Comparison of ENCODE assay signal across 9 cellular contexts in genomic region chr18:11163668-11164067, GRCh38. TPM values are rescaled to one million over a fixed set of nuclear protein-coding genes. Genes with fewer than 3 reads are reported as not detected.
DNase-seq lines count a peak whose midpoint lies in the region; ATAC-seq and TF ChIP-seq lines count a peak whose summit lies in the region.
"Had no signal": no experiment of that assay in that cellular context is flagged by ENCODE, and none has a peak within 500 bp of the region (broad histone marks: within the 10 kb centered on the region; RNA-seq: fewer than 3 reads in every experiment).

No MANE protein-coding gene starts in this region.

- peak; percentile 75 for TF ChIP-seq CTCF in GM13977 (IDR thresholded peaks at IDR 0.05; ENCODE audit: extremely low read depth, insufficient read depth, missing control alignments)

- H3K4me3 ChIP-seq in HAP-1 = no peak overlapping the region
- H3K4me3 ChIP-seq: Peyer's patch had no signal

- H3K27me3 ChIP-seq in HAP-1 (ENCODE audit: low read depth) = no peaks in the 10 kb centered on the region
- H3K27me3 ChIP-seq: Peyer's patch had no signal

- intact Hi-C loops in left cardiac atrium (cut with DNase I) = no loop called here
- intact Hi-C loops in posterior vena cava (cut with DNase I) = no loop called here

- no peaks in the 10 kb centered on the region for H3K4me1 ChIP-seq in HAP-1
- H3K4me1 ChIP-seq: Peyer's patch had no signal

- ATAC-seq in left cardiac atrium (peak; percentile 34 to 51), GM18867 (IDR thresholded peaks at IDR 0.05; ENCODE audit: unreplicated experiment) (no peak)

- DNase-seq in GM13977 (ENCODE audit: low spot score) (no peak), RPMI8226 (peak; percentile 41), left cardiac atrium (no peak), posterior vena cava (ENCODE audit: low spot score) (peak; percentile 77), HAP-1 (ENCODE audit: low spot score in 2 of 2) (no peak), G401 (ENCODE audit: low spot score) (no peak)
- DNase-seq: activated CD8-positive, alpha-beta memory T cell treated with anti-CD3 and anti-CD28 coated beads for 24 hours; Peyer's patch had no signal

- in situ Hi-C loops in GM13977 (cut with MboI; ENCODE audit: low pct_unique_long_range_greater_than_20kb, low sequenced_read_pairs, unreplicated experiment) = no loop called here
- in situ Hi-C loops in HAP-1 (cut with MboI; ENCODE audit: low sequenced_read_pairs) = no loop called here
- in situ Hi-C loops in G401 (cut with HindIII; ENCODE audit: low sequenced_read_pairs) = no loop called here

- H3K36me3 ChIP-seq in HAP-1 (replicated peaks) = no peaks in the 10 kb centered on the region
- H3K36me3 ChIP-seq: Peyer's patch had no signal

- no peaks in the 10 kb centered on the region for H3K9me3 ChIP-seq in HAP-1
- H3K9me3 ChIP-seq: Peyer's patch had no signal

RNA-seq across cellular contexts. Expression of gene PIEZO2, which starts 14.3 kb away (rescaled TPM):
- total RNA-seq in left cardiac atrium = 1 to 10 TPM; 1.7 to 2.1 TPM
- total RNA-seq in posterior vena cava = 1 to 10 TPM; 4.8 to 7.5 TPM
- total RNA-seq in G401 (2014; rRNA removed; shearing (Covaris generic)) = not detected in 2 replicates

Comparison
In these comparisons a context has a peak if more than half of its experiments do, and no peak if none do; other contexts are left out.
1. DNase-seq: peak in RPMI8226 (single experiment) and posterior vena cava (single experiment); none in GM13977 (single experiment), left cardiac atrium (single experiment), HAP-1 (0 of 2) and G401 (single experiment).